ENCODE assay signal across 9 cellular contexts in the genomic region with DNA sequence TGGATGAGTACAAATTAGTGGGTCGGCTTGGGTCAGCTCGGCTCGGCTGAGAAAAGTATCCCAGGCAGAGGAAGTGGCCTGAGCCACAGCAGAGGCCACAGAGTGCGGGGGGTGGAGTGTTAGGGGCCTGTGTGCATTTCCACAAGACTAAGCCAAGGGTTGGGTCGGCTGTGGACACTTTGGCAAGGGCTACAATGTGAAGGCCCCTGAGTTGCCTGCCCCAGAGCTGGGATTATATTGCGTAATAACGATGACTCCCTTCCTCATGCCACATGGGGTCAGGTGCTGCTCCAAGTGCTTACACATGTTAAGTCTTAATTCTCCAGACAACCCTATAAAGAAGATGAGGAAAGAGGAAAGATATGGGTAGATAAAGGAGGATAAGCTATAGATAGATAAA. TPM values are rescaled to one million over a fixed set of nuclear protein-coding genes. Genes with fewer than 3 reads are reported as not detected.
DNase-seq lines count a peak whose midpoint lies in the region; ATAC-seq and TF ChIP-seq lines count a peak whose summit lies in the region.
"Had no signal": no experiment of that assay in that cellular context is flagged by ENCODE, and none has a peak within 500 bp of the region (broad histone marks: within the 10 kb centered on the region; RNA-seq: fewer than 3 reads in every experiment).

No MANE protein-coding gene starts in this region.

- intact Hi-C loops in activated naive CD4-positive, alpha-beta T cell treated with anti-CD3 and anti-CD28 coated beads for 36 hours (cut with micrococcal nuclease) = loop anchor here (10.0 kb wide), 2 partner anchors 592 to 1902 kb away; a partner anchor contains a TSS
- intact Hi-C loops in vagina (cut with DNase I) = no loop called here

- peak overlapping the region; percentile 28 for H3K4me3 Mint-ChIP-seq in activated naive CD4-positive, alpha-beta T cell treated with anti-CD3 and anti-CD28 coated beads for 36 hours
- H3K4me3 Mint-ChIP-seq in activated naive CD8-positive, alpha-beta T cell = peak overlapping the region; percentile 88

- H3K36me3 ChIP-seq in vagina = no peaks in the 10 kb centered on the region

- H3K9me3 Mint-ChIP-seq in activated naive CD4-positive, alpha-beta T cell treated with anti-CD3 and anti-CD28 coated beads for 36 hours = no peaks in the 10 kb centered on the region
- no peaks in the 10 kb centered on the region for H3K9me3 Mint-ChIP-seq in activated naive CD8-positive, alpha-beta T cell (ENCODE audit: low read depth)

- TF ChIP-seq CTCF in vagina (IDR thresholded peaks at IDR 0.05) = no peak
- no peak for TF ChIP-seq CTCF in GM13977 (IDR thresholded peaks at IDR 0.05; ENCODE audit: extremely low read depth, insufficient read depth, missing control alignments)

- no peak overlapping the region for H3K4me3 ChIP-seq in vagina

- H3K27me3 ChIP-seq in layer of hippocampus (ENCODE audit: control insufficient read depth, insufficient read depth, low read length) (no peaks in the 10 kb centered on the region), vagina (no peaks in the 10 kb centered on the region)

- peaks cover 88% of the 10 kb centered on the region for H3K4me1 Mint-ChIP-seq in activated naive CD4-positive, alpha-beta T cell treated with anti-CD3 and anti-CD28 coated beads for 36 hours (ENCODE audit: low read depth)
- H3K4me1 Mint-ChIP-seq in activated naive CD8-positive, alpha-beta T cell (ENCODE audit: low read depth) = peaks cover 93% of the 10 kb centered on the region

- H3K27ac Mint-ChIP-seq in activated naive CD4-positive, alpha-beta T cell treated with anti-CD3 and anti-CD28 coated beads for 36 hours = peak overlapping the region; percentile 96
- H3K27ac Mint-ChIP-seq in activated naive CD8-positive, alpha-beta T cell = peak overlapping the region; percentile 99

- no peak for TF ChIP-seq POLR2A in vagina (IDR thresholded peaks at IDR 0.05)

- CTCF ChIA-PET in activated naive CD4-positive, alpha-beta T cell treated with anti-CD3 and anti-CD28 coated beads for 36 hours (lab: Charles Lee) = interaction anchor here (1.0 to 34.6 kb wide), 5 partner anchors 10 to 116 kb away, joined by 3 to 932 read pairs (median 6); a partner anchor contains a TSS

- H3K4me1 ChIP-seq in vagina = peaks cover 52% of the 10 kb centered on the region

- ATAC-seq in GM21786 (IDR thresholded peaks at IDR 0.05; ENCODE audit: unreplicated experiment) = no peak
- ATAC-seq in GM21447 (IDR thresholded peaks at IDR 0.05; ENCODE audit: unreplicated experiment) = no peak

- in situ Hi-C loops in GM13977 (cut with MboI; ENCODE audit: low pct_unique_long_range_greater_than_20kb, low sequenced_read_pairs, unreplicated experiment) = no loop called here

- no peaks in the 10 kb centered on the region for H3K27me3 Mint-ChIP-seq in activated naive CD4-positive, alpha-beta T cell treated with anti-CD3 and anti-CD28 coated beads for 36 hours (ENCODE audit: low read depth)
- no peaks in the 10 kb centered on the region for H3K27me3 Mint-ChIP-seq in activated naive CD8-positive, alpha-beta T cell

- H3K9me3 ChIP-seq in vagina = no peaks in the 10 kb centered on the region

- DNase-seq in activated naive CD4-positive, alpha-beta T cell treated with anti-CD3 and anti-CD28 coated beads for 36 hours = no peak
- no peak for DNase-seq in activated naive CD4-positive, alpha-beta T cell treated with Interleukin-2 at 50 U/mL for 16 hours
- DNase-seq in vagina (ENCODE audit: extremely low spot score in 2 of 2) (peak in 1 of 2 donors; percentile 88), GM13977 (ENCODE audit: low spot score) (no peak)
- DNase-seq: Calu3 had no signal

- peaks cover 23% of the 10 kb centered on the region for H3K36me3 Mint-ChIP-seq in activated naive CD4-positive, alpha-beta T cell treated with anti-CD3 and anti-CD28 coated beads for 36 hours (ENCODE audit: low read depth)
- peaks cover 6% of the 10 kb centered on the region for H3K36me3 Mint-ChIP-seq in activated naive CD8-positive, alpha-beta T cell

- peak overlapping the region; percentile 22 for H3K27ac ChIP-seq in layer of hippocampus (ENCODE audit: low read depth, low read length)
- peak overlapping the region; percentile 31 for H3K27ac ChIP-seq in vagina

RNA-seq across cellular contexts. Expression of a gene that starts 11.4 kb away (rescaled TPM):
- total RNA-seq in activated naive CD4-positive, alpha-beta T cell treated with anti-CD3 and anti-CD28 coated beads for 36 hours = 100 to 1,000 TPM; 173 to 175 TPM
- total RNA-seq in vagina = 112 TPM
